In the genomic region with DNA sequence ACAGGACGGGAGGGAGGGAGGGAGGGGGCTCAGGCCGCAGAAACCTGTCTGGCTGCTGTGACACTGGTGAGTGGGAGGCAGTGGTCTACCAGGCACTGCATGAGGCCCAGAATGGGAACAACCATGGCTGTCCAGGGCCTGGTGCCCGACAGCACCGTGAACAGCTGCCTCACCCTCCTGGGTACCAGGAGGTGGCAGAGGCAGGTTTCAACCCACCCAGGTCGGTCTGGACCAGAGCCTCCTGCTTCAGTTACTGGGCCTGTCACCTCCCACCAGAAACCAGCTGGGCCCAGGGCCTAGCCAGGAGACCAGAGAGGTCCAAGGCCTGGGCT, we compare ENCODE assay signal across 21 cellular contexts.
DNase-seq lines count a peak whose midpoint lies in the region; ATAC-seq, FAIRE-seq and TF ChIP-seq lines count a peak whose summit lies in the region.
"Had no signal": no experiment of that assay in that cellular context is flagged by ENCODE, and none has a peak within 500 bp of the region (broad histone marks: within the 10 kb centered on the region; RNA-seq: fewer than 3 reads in every experiment).

No MANE protein-coding gene starts in this region.

- TF ChIP-seq EP300 in GM12878 (IDR thresholded peaks at IDR 0.05; ENCODE audit: borderline replicate concordance in 1 of 2, control insufficient read depth in 1 of 2, low read depth in 2 of 2, low read length in 2 of 2): no peak

- SMC1A ChIA-PET in GM12878 (lab: Charles Lee; ENCODE audit: uncharacterized antibody, unreplicated experiment): interaction anchor here (1.0 to 5.0 kb wide), 3 partner anchors 37 to 183 kb away, joined by 3 to 61 read pairs (median 7); no protein-coding TSS in a partner anchor

- H3K9me3 ChIP-seq in mammary epithelial cell (replicated peaks; ENCODE audit: insufficient read depth, low read length) (no peaks in the 10 kb centered on the region), GM12878 (replicated peaks; ENCODE audit: control insufficient read depth, insufficient read depth, low read length) (no peaks in the 10 kb centered on the region)
- H3K9me3 ChIP-seq: BE2C, colonic mucosa, upper lobe of left lung had no signal

- H3K4me1 ChIP-seq in mammary epithelial cell (ENCODE audit: insufficient read depth, low read length) (peaks cover 68% of the 10 kb centered on the region), GM12878 (ENCODE audit: control insufficient read depth, insufficient read depth, low read length) (peaks cover 41% of the 10 kb centered on the region)

- no peaks in the 10 kb centered on the region for H3K27me3 Mint-ChIP-seq in MCF 10A (ENCODE audit: insufficient read depth, unreplicated experiment)
- H3K27me3 Mint-ChIP-seq in immature natural killer cell (ENCODE audit: low read depth in 3 of 3): peaks cover 0 to 9% (median 2%) of the 10 kb centered on the region in 3 donors
- H3K27me3 Mint-ChIP-seq: activated CD4-positive, alpha-beta memory T cell treated with anti-CD3 and anti-CD28 coated beads, Interleukin-2, amount 10 ng/mL, durations not matched to agents 7 days and 5 days had no signal

- TF ChIP-seq POLR2A in GM12878 (IDR thresholded peaks at IDR 0.05; ENCODE audit: low read depth, low read length): no peak

- TF ChIP-seq RAD21 in GM12878 (IDR thresholded peaks at IDR 0.05; ENCODE audit: insufficient read depth, low read depth, low read length): no peak

- dilution Hi-C loops in mammary epithelial cell (cut with HindIII; ENCODE audit: low sequenced_read_pairs): loop anchor here (5.0 kb wide), 1 partner anchor 68 kb away; no protein-coding TSS in a partner anchor

- H3K79me2 ChIP-seq in mammary epithelial cell (ENCODE audit: insufficient read depth, low read length): peaks cover 81% of the 10 kb centered on the region
- peaks cover 11% of the 10 kb centered on the region for H3K79me2 ChIP-seq in GM12878 (ENCODE audit: control insufficient read depth, insufficient read depth, low read length)

- ATAC-seq in GM12878: no peak
- no peak for ATAC-seq in HG03175 (IDR thresholded peaks at IDR 0.05; ENCODE audit: unreplicated experiment)
- ATAC-seq: GM23338 had no signal

- H3K4me3 Mint-ChIP-seq in MCF 10A (ENCODE audit: unreplicated experiment) (peak overlapping the region; percentile 39), immature natural killer cell (peak overlapping the region in 1 of 5 donors; percentile 18)
- H3K4me3 Mint-ChIP-seq: activated CD4-positive, alpha-beta memory T cell treated with anti-CD3 and anti-CD28 coated beads, Interleukin-2, amount 10 ng/mL, durations not matched to agents 7 days and 5 days; GM23338; T-helper 1 cell treated with Interleukin-12 subunit alpha and Interleukin-12 subunit beta and Interleukin-4 antibody, amounts not matched to agents 30 μg/mL and 1 μg/mL, for 36 hours had no signal

- DNase-seq in MCF 10A (ENCODE audit: unreplicated experiment) (no peak), mammary epithelial cell (no peak), GM12878 (ENCODE audit: low read depth, low spot score) (no peak), immature natural killer cell (no peak), substantia nigra (lab: John Stamatoyannopoulos, UW) (no peak), NCI-H1694 treated with DMSO at 0.1 percent for 48 hours (lab: John Stamatoyannopoulos, UW) (no peak), frontal cortex (ENCODE audit: low spot score in 2 of 2) (no peak)
- DNase-seq: activated CD4-positive, alpha-beta memory T cell treated with anti-CD3 and anti-CD28 coated beads, Interleukin-2, amount 10 ng/mL, durations not matched to agents 7 days and 5 days; activated naive CD4-positive, alpha-beta T cell treated with Interleukin-2 at 50 U/mL for 16 hours; BE2C; colonic mucosa; foreskin fibroblast; NCI-H1048; NCI-H2081; stimulated activated naive CD4-positive, alpha-beta T cell; upper lobe of left lung had no signal

- H3K9me3 Mint-ChIP-seq in MCF 10A (ENCODE audit: unreplicated experiment) (no peaks in the 10 kb centered on the region), immature natural killer cell (no peaks in the 10 kb centered on the region)
- H3K9me3 Mint-ChIP-seq: activated CD4-positive, alpha-beta memory T cell treated with anti-CD3 and anti-CD28 coated beads, Interleukin-2, amount 10 ng/mL, durations not matched to agents 7 days and 5 days; GM23338; T-helper 1 cell treated with Interleukin-12 subunit alpha and Interleukin-12 subunit beta and Interleukin-4 antibody, amounts not matched to agents 30 μg/mL and 1 μg/mL, for 36 hours had no signal

- H3K27ac Mint-ChIP-seq in MCF 10A (ENCODE audit: low read depth, unreplicated experiment) (peak overlapping the region; percentile 84), immature natural killer cell (peak overlapping the region; percentile 84 to 93 (median 90))
- H3K27ac Mint-ChIP-seq: activated CD4-positive, alpha-beta memory T cell treated with anti-CD3 and anti-CD28 coated beads, Interleukin-2, amount 10 ng/mL, durations not matched to agents 7 days and 5 days; T-helper 1 cell treated with Interleukin-12 subunit alpha and Interleukin-12 subunit beta and Interleukin-4 antibody, amounts not matched to agents 30 μg/mL and 1 μg/mL, for 36 hours had no signal

- no peak overlapping the region for H3K4me2 ChIP-seq in mammary epithelial cell (ENCODE audit: insufficient read depth, low read depth, low read length)
- no peak overlapping the region for H3K4me2 ChIP-seq in GM12878 (ENCODE audit: control insufficient read depth, insufficient read depth)
- H3K4me2 ChIP-seq: GM23338 had no signal

- RAD21 ChIA-PET in GM12878 (lab: Charles Lee; ENCODE audit: unreplicated experiment): interaction anchor here (0.7 to 2.3 kb wide), 8 partner anchors 30 to 110 kb away, joined by 3 to 36 read pairs (median 8); no protein-coding TSS in a partner anchor

- in situ Hi-C loops in mammary epithelial cell (cut with MboI; ENCODE audit: low sequenced_read_pairs in 2 of 2) (no loop called here), GM12878 (cut with MboI) (no loop called here)

- CTCF ChIA-PET in MCF 10A (lab: Yijun Ruan, JAX) (interaction anchor here (1.6 kb wide), 1 partner anchor 78 kb away, joined by 5 read pairs; no protein-coding TSS in a partner anchor), mammary epithelial cell (lab: Charles Lee; ENCODE audit: low non-redundant PET) (no interaction called here), GM12878 (lab: Yijun Ruan, JAX) (interaction anchor here (0.5 to 4.2 kb wide), 11 partner anchors 7 to 294 kb away, joined by 3 to 56 read pairs (median 7); no protein-coding TSS in a partner anchor)

- WGBS in mammary epithelial cell (ENCODE audit: low coverage, missing lambda C conversion rate): 80% methylated on average over 1 of the region's 5 CpGs
- 76% methylated on average over 4 of the region's 5 CpGs for WGBS in GM12878 (ENCODE audit: insufficient coverage, insufficient replicate concordance, low lambda C conversion rate, missing lambda C conversion rate)

- H3K36me3 Mint-ChIP-seq in MCF 10A (ENCODE audit: insufficient read depth, unreplicated experiment) (peaks cover 7% of the 10 kb centered on the region), immature natural killer cell (no peaks in the 10 kb centered on the region)

- no peak overlapping the region for H3K4me3 ChIP-seq in mammary epithelial cell (replicated peaks in 1 of 3; ENCODE audit: insufficient read depth in 1 of 3, low read depth in 2 of 3, low read length in 3 of 3)
- no peak overlapping the region for H3K4me3 ChIP-seq in GM12878
- H3K4me3 ChIP-seq: colonic mucosa, GM23338, upper lobe of left lung had no signal

- H3K36me3 ChIP-seq in mammary epithelial cell (ENCODE audit: insufficient read depth, low read length): peaks cover under 1% of the 10 kb centered on the region
- H3K36me3 ChIP-seq in GM12878 (ENCODE audit: control insufficient read depth in 2 of 2, insufficient read depth in 2 of 2, low read length in 1 of 2): peaks cover 0 to 5% of the 10 kb centered on the region in 2 experiments; a peak in 2 of 4 replicates
- H3K36me3 ChIP-seq: BE2C, colonic mucosa, upper lobe of left lung had no signal

- TF ChIP-seq CTCF in MCF 10A (IDR thresholded peaks at IDR 0.05; ENCODE audit: unreplicated experiment) (no peak), mammary epithelial cell (conservative IDR thresholded peaks at IDR 0.05 in 1 of 2, IDR thresholded peaks at IDR 0.05 in 1 of 2; ENCODE audit: extremely low read depth in 1 of 2, insufficient read depth in 1 of 2, low read depth in 1 of 2, low read length in 2 of 2) (no peak), GM12878 (IDR thresholded peaks at IDR 0.05 in 2 of 3, conservative IDR thresholded peaks at IDR 0.05 in 1 of 3; ENCODE audit: control insufficient read depth in 2 of 3, extremely low read depth in 1 of 3, insufficient read depth in 1 of 3, low read depth in 3 of 3, low read length in 3 of 3) (no peak)

- intact Hi-C loops in MCF 10A (cut with micrococcal nuclease): no loop called here
- intact Hi-C loops in mammary epithelial cell (cut with micrococcal nuclease): loop anchor here (1.0 to 5.0 kb wide), 2 partner anchors 8 to 153 kb away; no protein-coding TSS in a partner anchor
- intact Hi-C loops in GM12878 (cut with micrococcal nuclease; ENCODE audit: unreplicated experiment): no loop called here

- no peak overlapping the region for H2AFZ ChIP-seq in mammary epithelial cell (ENCODE audit: low read depth, low read length)
- no peak overlapping the region for H2AFZ ChIP-seq in GM12878 (ENCODE audit: control insufficient read depth, low read depth, low read length)
- H2AFZ ChIP-seq: GM23338 had no signal

- H4K20me1 ChIP-seq in mammary epithelial cell (ENCODE audit: insufficient read depth, low read length) (no peaks in the 10 kb centered on the region), GM12878 (ENCODE audit: control insufficient read depth, insufficient read depth) (no peaks in the 10 kb centered on the region)

- POLR2A ChIA-PET in MCF 10A (lab: Yijun Ruan, JAX): interaction anchor here (1.7 kb wide), 1 partner anchor 8 kb away, joined by 5 read pairs; no protein-coding TSS in a partner anchor
- POLR2A ChIA-PET in GM12878 (lab: Charles Lee): no interaction called here

- no TSS peak for BruUV-seq in MCF 10A (replicated peaks; lab: Mats Ljungman, UMichigan)
- no TSS peak for BruUV-seq in mammary epithelial cell (replicated peaks; lab: Mats Ljungman, UMichigan)
- no TSS peak for BruUV-seq in GM12878 (replicated peaks; lab: Mats Ljungman, UMichigan)

- H3K9ac ChIP-seq in mammary epithelial cell (ENCODE audit: insufficient read depth, low read length): no peak overlapping the region
- no peak overlapping the region for H3K9ac ChIP-seq in GM12878 (ENCODE audit: control insufficient read depth, insufficient read depth, low read length)

- peaks cover 63% of the 10 kb centered on the region for H3K4me1 Mint-ChIP-seq in MCF 10A (ENCODE audit: insufficient read depth, unreplicated experiment)
- H3K4me1 Mint-ChIP-seq in immature natural killer cell: peaks cover 61 to 77% of the 10 kb centered on the region in 2 donors

- H3K27me3 ChIP-seq in mammary epithelial cell (ENCODE audit: insufficient read depth, low read length) (no peaks in the 10 kb centered on the region), GM12878 (replicated peaks in 1 of 2; ENCODE audit: control insufficient read depth in 2 of 2, insufficient read depth in 2 of 2, low read length in 1 of 2) (no peaks in the 10 kb centered on the region)
- H3K27me3 ChIP-seq: BE2C, colonic mucosa, upper lobe of left lung had no signal

- no peak overlapping the region for H3K27ac ChIP-seq in mammary epithelial cell (ENCODE audit: insufficient read depth, low read depth, low read length)
- peak overlapping the region; percentile 28 for H3K27ac ChIP-seq in GM12878 (ENCODE audit: control insufficient read depth, insufficient read depth)
- peak overlapping the region; percentile 96 for H3K27ac ChIP-seq in substantia nigra (ENCODE audit: low read depth, low read length, poor library complexity, severe bottlenecking)
- H3K27ac ChIP-seq: 22Rv1, colonic mucosa, upper lobe of left lung had no signal

- no peak for FAIRE-seq in GM12878 (lab: Jason Lieb, UNC)
- no peak for FAIRE-seq in frontal cortex (lab: Jason Lieb, UNC)
- FAIRE-seq: D721Med had no signal
